20 cellular contexts compared by ENCODE assay signal in genomic region chr2:240846881-240847601, GRCh38. TPM values are rescaled to one million over a fixed set of nuclear protein-coding genes. Genes with fewer than 3 reads are reported as not detected.
"Had no signal": no experiment of that assay in that cellular context is flagged by ENCODE, and none has a peak within 500 bp of the region (broad histone marks: within the 10 kb centered on the region; RNA-seq: fewer than 3 reads in every experiment).

No MANE protein-coding gene starts in this region.

- H3K27ac Mint-ChIP-seq: activated CD4-positive, alpha-beta T cell treated with anti-CD3 and anti-CD28 coated beads for 36 hours; activated naive CD8-positive, alpha-beta T cell; activated T-helper 1 cell treated with anti-CD3 and anti-CD28 coated beads, Interleukin-12 subunit alpha, Interleukin-12 subunit beta, Interleukin-2, Interleukin-4 antibody, amounts not matched to agents 30 ng/mL and 10 ng/mL and 1 ng/mL, durations not matched to agents 14 hours and 24 hours and 36 hours; naive thymus-derived CD8-positive, alpha-beta T cell; WTC11 had no signal

- H3K36me3 ChIP-seq: cardiac muscle cell, transverse colon, uterus had no signal

- H3K4me3 ChIP-seq: cardiac muscle cell, transverse colon, uterus had no signal

- DNase-seq: activated CD4-positive, alpha-beta T cell treated with anti-CD3 and anti-CD28 coated beads for 36 hours; activated CD4-positive, alpha-beta T cell treated with anti-CD3 and anti-CD28 coated beads, Interleukin-2, amount 50 U/mL, for 48 hours; foreskin melanocyte; glutamatergic neuron; kidney; mesenchymal stem cell; naive thymus-derived CD8-positive, alpha-beta T cell; stimulated activated CD4-positive, alpha-beta T cell treated with anti-CD3 and anti-CD28 coated beads, Interleukin-12 subunit alpha, Interleukin-12 subunit beta, amount 100 ng/mL, for 4 hours; stimulated activated CD4-positive, alpha-beta T cell treated with anti-CD3 and anti-CD28 coated beads, Interleukin-1b, Interleukin-23, amount 100 ng/mL, for 48 hours; stimulated activated naive CD4-positive, alpha-beta T cell treated with Interleukin-2 at 50 U/mL for 16 hours; transverse colon; uterus had no signal

- H3K9me3 ChIP-seq: transverse colon, uterus had no signal

- H2AFZ ChIP-seq: parathyroid adenoma had no signal

- H3K4me1 Mint-ChIP-seq: activated CD4-positive, alpha-beta T cell treated with anti-CD3 and anti-CD28 coated beads for 36 hours; naive thymus-derived CD8-positive, alpha-beta T cell had no signal

- ATAC-seq: activated CD4-positive, alpha-beta T cell treated with anti-CD3 and anti-CD28 coated beads for 36 hours; naive thymus-derived CD8-positive, alpha-beta T cell; WTC11 had no signal

- H3K4me1 ChIP-seq: parathyroid adenoma, uterus had no signal

- H3K36me3 Mint-ChIP-seq: naive thymus-derived CD8-positive, alpha-beta T cell had no signal

- H3K27ac ChIP-seq: cardiac muscle cell, parathyroid adenoma, transverse colon, uterus had no signal

- H3K27me3 ChIP-seq: cardiac muscle cell, uterus had no signal

- H3K4me3 Mint-ChIP-seq: activated CD4-positive, alpha-beta T cell treated with anti-CD3 and anti-CD28 coated beads for 36 hours; activated naive CD8-positive, alpha-beta T cell; activated T-helper 1 cell treated with anti-CD3 and anti-CD28 coated beads, Interleukin-12 subunit alpha, Interleukin-12 subunit beta, Interleukin-2, Interleukin-4 antibody, amounts not matched to agents 30 ng/mL and 10 ng/mL and 1 ng/mL, durations not matched to agents 14 hours and 24 hours and 36 hours; naive thymus-derived CD8-positive, alpha-beta T cell; WTC11 had no signal

- H3K79me2 ChIP-seq: parathyroid adenoma had no signal

RNA-seq across cellular contexts. Expression of gene AGXT, which starts 21.6 kb away (rescaled TPM):
- total RNA-seq: activated CD4-positive, alpha-beta T cell treated with anti-CD3 and anti-CD28 coated beads for 36 hours; activated T-helper 1 cell treated with anti-CD3 and anti-CD28 coated beads, Interleukin-12 subunit alpha, Interleukin-12 subunit beta, Interleukin-2, Interleukin-4 antibody, amounts not matched to agents 30 ng/mL and 10 ng/mL and 1 ng/mL, durations not matched to agents 14 hours and 24 hours and 36 hours; epithelial cell of proximal tubule; lower leg skin; naive thymus-derived CD8-positive, alpha-beta T cell; T-helper 2 cell treated with Interferon-gamma antibody and Interleukin-4, amounts not matched to agents 100 ng/mL and 5 ng/mL, for 36 hours; uterus had no signal

RNA-seq across cellular contexts. Expression of gene KIF1A, which starts 27.0 kb away (rescaled TPM):
- total RNA-seq: naive thymus-derived CD8-positive, alpha-beta T cell had no signal

RNA-seq across cellular contexts. Expression of gene MAB21L4, which starts 48.9 kb away (rescaled TPM):
- total RNA-seq: activated CD4-positive, alpha-beta T cell treated with anti-CD3 and anti-CD28 coated beads for 36 hours; activated T-helper 1 cell treated with anti-CD3 and anti-CD28 coated beads, Interleukin-12 subunit alpha, Interleukin-12 subunit beta, Interleukin-2, Interleukin-4 antibody, amounts not matched to agents 30 ng/mL and 10 ng/mL and 1 ng/mL, durations not matched to agents 14 hours and 24 hours and 36 hours; cardiac muscle cell; naive thymus-derived CD8-positive, alpha-beta T cell; T-helper 2 cell treated with Interferon-gamma antibody and Interleukin-4, amounts not matched to agents 100 ng/mL and 5 ng/mL, for 36 hours; WTC11 had no signal

RNA-seq across cellular contexts. Expression of gene CROCC2, which starts 59.1 kb away (rescaled TPM):
- total RNA-seq: activated CD4-positive, alpha-beta T cell treated with anti-CD3 and anti-CD28 coated beads for 36 hours; activated T-helper 1 cell treated with anti-CD3 and anti-CD28 coated beads, Interleukin-12 subunit alpha, Interleukin-12 subunit beta, Interleukin-2, Interleukin-4 antibody, amounts not matched to agents 30 ng/mL and 10 ng/mL and 1 ng/mL, durations not matched to agents 14 hours and 24 hours and 36 hours; cardiac muscle cell; epithelial cell of proximal tubule; naive thymus-derived CD8-positive, alpha-beta T cell; T-helper 2 cell treated with Interferon-gamma antibody and Interleukin-4, amounts not matched to agents 100 ng/mL and 5 ng/mL, for 36 hours; transverse colon; WTC11 had no signal
